ENCODE assay signal across 1 cellular context in genomic region chr20:63696628-63697356, GRCh38.
TF ChIP-seq lines count a peak whose summit lies in the region.

A gene with protein sequence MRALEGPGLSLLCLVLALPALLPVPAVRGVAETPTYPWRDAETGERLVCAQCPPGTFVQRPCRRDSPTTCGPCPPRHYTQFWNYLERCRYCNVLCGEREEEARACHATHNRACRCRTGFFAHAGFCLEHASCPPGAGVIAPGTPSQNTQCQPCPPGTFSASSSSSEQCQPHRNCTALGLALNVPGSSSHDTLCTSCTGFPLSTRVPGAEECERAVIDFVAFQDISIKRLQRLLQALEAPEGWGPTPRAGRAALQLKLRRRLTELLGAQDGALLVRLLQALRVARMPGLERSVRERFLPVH (plus strand): TSS chr20:63696652. CDS start chr20:63696768, 116 bp downstream.

TF ChIP-seq in H1, 55 proteins besides CTCF, POLR2A, EP300 and RAD21 (continued from another document):
- TF ChIP-seq SUZ12 (IDR thresholded peaks at IDR 0.05; ENCODE audit: low read length): no peak
- TF ChIP-seq MAX (IDR thresholded peaks at IDR 0.05): no peak
- no peak for TF ChIP-seq YY1 (IDR thresholded peaks at IDR 0.05; ENCODE audit: low read depth, low read length)
- no peak for TF ChIP-seq E2F6 (IDR thresholded peaks at IDR 0.05)
- no peak for TF ChIP-seq EGR1 (IDR thresholded peaks at IDR 0.05; ENCODE audit: borderline replicate concordance, low read depth, low read length)
- TF ChIP-seq, protein P1, sequence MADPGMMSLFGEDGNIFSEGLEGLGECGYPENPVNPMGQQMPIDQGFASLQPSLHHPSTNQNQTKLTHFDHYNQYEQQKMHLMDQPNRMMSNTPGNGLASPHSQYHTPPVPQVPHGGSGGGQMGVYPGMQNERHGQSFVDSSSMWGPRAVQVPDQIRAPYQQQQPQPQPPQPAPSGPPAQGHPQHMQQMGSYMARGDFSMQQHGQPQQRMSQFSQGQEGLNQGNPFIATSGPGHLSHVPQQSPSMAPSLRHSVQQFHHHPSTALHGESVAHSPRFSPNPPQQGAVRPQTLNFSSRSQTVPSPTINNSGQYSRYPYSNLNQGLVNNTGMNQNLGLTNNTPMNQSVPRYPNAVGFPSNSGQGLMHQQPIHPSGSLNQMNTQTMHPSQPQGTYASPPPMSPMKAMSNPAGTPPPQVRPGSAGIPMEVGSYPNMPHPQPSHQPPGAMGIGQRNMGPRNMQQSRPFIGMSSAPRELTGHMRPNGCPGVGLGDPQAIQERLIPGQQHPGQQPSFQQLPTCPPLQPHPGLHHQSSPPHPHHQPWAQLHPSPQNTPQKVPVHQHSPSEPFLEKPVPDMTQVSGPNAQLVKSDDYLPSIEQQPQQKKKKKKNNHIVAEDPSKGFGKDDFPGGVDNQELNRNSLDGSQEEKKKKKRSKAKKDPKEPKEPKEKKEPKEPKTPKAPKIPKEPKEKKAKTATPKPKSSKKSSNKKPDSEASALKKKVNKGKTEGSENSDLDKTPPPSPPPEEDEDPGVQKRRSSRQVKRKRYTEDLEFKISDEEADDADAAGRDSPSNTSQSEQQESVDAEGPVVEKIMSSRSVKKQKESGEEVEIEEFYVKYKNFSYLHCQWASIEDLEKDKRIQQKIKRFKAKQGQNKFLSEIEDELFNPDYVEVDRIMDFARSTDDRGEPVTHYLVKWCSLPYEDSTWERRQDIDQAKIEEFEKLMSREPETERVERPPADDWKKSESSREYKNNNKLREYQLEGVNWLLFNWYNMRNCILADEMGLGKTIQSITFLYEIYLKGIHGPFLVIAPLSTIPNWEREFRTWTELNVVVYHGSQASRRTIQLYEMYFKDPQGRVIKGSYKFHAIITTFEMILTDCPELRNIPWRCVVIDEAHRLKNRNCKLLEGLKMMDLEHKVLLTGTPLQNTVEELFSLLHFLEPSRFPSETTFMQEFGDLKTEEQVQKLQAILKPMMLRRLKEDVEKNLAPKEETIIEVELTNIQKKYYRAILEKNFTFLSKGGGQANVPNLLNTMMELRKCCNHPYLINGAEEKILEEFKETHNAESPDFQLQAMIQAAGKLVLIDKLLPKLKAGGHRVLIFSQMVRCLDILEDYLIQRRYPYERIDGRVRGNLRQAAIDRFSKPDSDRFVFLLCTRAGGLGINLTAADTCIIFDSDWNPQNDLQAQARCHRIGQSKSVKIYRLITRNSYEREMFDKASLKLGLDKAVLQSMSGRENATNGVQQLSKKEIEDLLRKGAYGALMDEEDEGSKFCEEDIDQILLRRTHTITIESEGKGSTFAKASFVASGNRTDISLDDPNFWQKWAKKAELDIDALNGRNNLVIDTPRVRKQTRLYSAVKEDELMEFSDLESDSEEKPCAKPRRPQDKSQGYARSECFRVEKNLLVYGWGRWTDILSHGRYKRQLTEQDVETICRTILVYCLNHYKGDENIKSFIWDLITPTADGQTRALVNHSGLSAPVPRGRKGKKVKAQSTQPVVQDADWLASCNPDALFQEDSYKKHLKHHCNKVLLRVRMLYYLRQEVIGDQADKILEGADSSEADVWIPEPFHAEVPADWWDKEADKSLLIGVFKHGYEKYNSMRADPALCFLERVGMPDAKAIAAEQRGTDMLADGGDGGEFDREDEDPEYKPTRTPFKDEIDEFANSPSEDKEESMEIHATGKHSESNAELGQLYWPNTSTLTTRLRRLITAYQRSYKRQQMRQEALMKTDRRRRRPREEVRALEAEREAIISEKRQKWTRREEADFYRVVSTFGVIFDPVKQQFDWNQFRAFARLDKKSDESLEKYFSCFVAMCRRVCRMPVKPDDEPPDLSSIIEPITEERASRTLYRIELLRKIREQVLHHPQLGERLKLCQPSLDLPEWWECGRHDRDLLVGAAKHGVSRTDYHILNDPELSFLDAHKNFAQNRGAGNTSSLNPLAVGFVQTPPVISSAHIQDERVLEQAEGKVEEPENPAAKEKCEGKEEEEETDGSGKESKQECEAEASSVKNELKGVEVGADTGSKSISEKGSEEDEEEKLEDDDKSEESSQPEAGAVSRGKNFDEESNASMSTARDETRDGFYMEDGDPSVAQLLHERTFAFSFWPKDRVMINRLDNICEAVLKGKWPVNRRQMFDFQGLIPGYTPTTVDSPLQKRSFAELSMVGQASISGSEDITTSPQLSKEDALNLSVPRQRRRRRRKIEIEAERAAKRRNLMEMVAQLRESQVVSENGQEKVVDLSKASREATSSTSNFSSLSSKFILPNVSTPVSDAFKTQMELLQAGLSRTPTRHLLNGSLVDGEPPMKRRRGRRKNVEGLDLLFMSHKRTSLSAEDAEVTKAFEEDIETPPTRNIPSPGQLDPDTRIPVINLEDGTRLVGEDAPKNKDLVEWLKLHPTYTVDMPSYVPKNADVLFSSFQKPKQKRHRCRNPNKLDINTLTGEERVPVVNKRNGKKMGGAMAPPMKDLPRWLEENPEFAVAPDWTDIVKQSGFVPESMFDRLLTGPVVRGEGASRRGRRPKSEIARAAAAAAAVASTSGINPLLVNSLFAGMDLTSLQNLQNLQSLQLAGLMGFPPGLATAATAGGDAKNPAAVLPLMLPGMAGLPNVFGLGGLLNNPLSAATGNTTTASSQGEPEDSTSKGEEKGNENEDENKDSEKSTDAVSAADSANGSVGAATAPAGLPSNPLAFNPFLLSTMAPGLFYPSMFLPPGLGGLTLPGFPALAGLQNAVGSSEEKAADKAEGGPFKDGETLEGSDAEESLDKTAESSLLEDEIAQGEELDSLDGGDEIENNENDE (IDR thresholded peaks at IDR 0.05; ENCODE audit: insufficient replicate concordance, low read length): no peak
- no peak for TF ChIP-seq GTF2F1 (IDR thresholded peaks at IDR 0.05; ENCODE audit: borderline replicate concordance, low read depth, low read length)
- no peak for TF ChIP-seq SIN3A (conservative IDR thresholded peaks at IDR 0.05 in 1 of 2, IDR thresholded peaks at IDR 0.05 in 1 of 2; ENCODE audit: low read depth in 1 of 2, low read length in 2 of 2)
- no peak for TF ChIP-seq CEBPB (IDR thresholded peaks at IDR 0.05; ENCODE audit: low read depth, low read length)
- TF ChIP-seq, protein P2, sequence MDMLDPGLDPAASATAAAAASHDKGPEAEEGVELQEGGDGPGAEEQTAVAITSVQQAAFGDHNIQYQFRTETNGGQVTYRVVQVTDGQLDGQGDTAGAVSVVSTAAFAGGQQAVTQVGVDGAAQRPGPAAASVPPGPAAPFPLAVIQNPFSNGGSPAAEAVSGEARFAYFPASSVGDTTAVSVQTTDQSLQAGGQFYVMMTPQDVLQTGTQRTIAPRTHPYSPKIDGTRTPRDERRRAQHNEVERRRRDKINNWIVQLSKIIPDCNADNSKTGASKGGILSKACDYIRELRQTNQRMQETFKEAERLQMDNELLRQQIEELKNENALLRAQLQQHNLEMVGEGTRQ (IDR thresholded peaks at IDR 0.05; ENCODE audit: low read length): no peak
- 0 out of 2 replicates have a peak, but pooled peaks have one; percentile 8 for TF ChIP-seq PHF8 (conservative IDR thresholded peaks at IDR 0.05; ENCODE audit: low read depth, low read length)
- TF ChIP-seq HDAC2 (IDR thresholded peaks at IDR 0.05; ENCODE audit: borderline replicate concordance in 1 of 2, low read depth in 2 of 2, low read length in 2 of 2): no peak
- no peak for TF ChIP-seq ASH2L (IDR thresholded peaks at IDR 0.05; ENCODE audit: low read length)
- TF ChIP-seq KDM1A (IDR thresholded peaks at IDR 0.05; ENCODE audit: borderline replicate concordance, low read length): 0 out of 2 replicates have a peak, but pooled peaks have one; percentile 1
- TF ChIP-seq CBX8 (IDR thresholded peaks at IDR 0.05; ENCODE audit: borderline replicate concordance, low read depth, low read length): no peak
- no peak for TF ChIP-seq BRCA1 (IDR thresholded peaks at IDR 0.05; ENCODE audit: low read depth, low read length)
- no peak for TF ChIP-seq TAF1 (IDR thresholded peaks at IDR 0.05; ENCODE audit: low read depth, low read length)
- no peak for TF ChIP-seq CBX5 (IDR thresholded peaks at IDR 0.05; ENCODE audit: low read depth, low read length)
- 0 out of 2 replicates have a peak, but pooled peaks have one; percentile 13 for TF ChIP-seq TBP (IDR thresholded peaks at IDR 0.05; ENCODE audit: low read depth, low read length)
- TF ChIP-seq, protein P3, sequence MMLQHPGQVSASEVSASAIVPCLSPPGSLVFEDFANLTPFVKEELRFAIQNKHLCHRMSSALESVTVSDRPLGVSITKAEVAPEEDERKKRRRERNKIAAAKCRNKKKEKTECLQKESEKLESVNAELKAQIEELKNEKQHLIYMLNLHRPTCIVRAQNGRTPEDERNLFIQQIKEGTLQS (IDR thresholded peaks at IDR 0.05; ENCODE audit: insufficient read depth, low read depth, low read length): no peak
- no peak for TF ChIP-seq RFX5 (IDR thresholded peaks at IDR 0.05; ENCODE audit: borderline replicate concordance, low read depth, low read length)
- no peak for TF ChIP-seq SAP30 (IDR thresholded peaks at IDR 0.05; ENCODE audit: insufficient read depth, insufficient replicate concordance, low read length)
- TF ChIP-seq SIX5 (IDR thresholded peaks at IDR 0.05; ENCODE audit: low read depth, low read length): no peak
- TF ChIP-seq CREB1 (IDR thresholded peaks at IDR 0.05): no peak
- no peak for TF ChIP-seq ZNF274 (IDR thresholded peaks at IDR 0.05; ENCODE audit: borderline replicate concordance, extremely low read depth, low read length)
- no peak for TF ChIP-seq TEAD4 (IDR thresholded peaks at IDR 0.05; ENCODE audit: low read depth, low read length)
- no peak for TF ChIP-seq KDM4A (IDR thresholded peaks at IDR 0.05; ENCODE audit: low read depth, low read length, severe bottlenecking)
- no peak for TF ChIP-seq TCF12 (IDR thresholded peaks at IDR 0.05; ENCODE audit: low read depth, low read length)
- no peak for TF ChIP-seq KDM5A (IDR thresholded peaks at IDR 0.05; ENCODE audit: low read length)
TF ChIP-seq in H1: peak in this region for 4.
